Comparison of ENCODE assay signal across 8 cellular contexts in the genomic region with DNA sequence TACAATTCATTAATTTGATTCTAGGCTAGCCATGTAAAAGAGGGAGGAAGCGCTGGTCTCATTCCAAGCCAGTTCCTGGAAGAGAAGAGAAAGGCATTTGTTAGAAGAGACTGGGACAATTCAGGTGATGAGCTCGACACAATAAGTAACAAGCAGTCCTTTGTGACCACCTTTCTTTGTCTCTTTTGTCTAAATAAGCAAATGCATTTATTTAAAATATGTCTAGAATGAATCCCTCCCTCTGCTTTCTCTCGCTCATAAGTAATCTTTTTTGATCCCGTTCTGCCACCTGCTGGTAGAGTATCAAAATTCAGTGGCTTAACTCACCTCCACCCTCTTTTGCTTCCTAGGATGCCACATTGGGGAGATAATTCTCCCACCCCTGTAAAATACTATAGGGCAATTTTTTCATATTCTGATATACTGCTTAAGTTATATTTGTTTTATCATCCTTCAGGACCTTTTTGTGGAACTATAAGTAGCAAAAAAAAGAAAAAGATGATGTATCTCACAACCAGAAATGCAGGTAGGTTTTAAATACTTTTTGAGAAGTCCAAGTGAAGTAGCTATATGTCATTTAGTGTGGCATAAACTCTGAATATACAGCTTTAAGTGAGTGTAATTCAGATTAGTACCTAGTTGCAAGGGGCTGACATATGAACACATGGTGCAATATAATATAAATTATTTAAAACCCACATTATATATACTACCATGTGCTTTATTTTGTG.
DNase-seq lines count a peak whose midpoint lies in the region; ATAC-seq lines count a peak whose summit lies in the region.

No MANE protein-coding gene starts in this region.

- intact Hi-C loops in sciatic nerve (cut with DNase I), result no loop called here

- H3K9me3 ChIP-seq in NT2/D1 (ENCODE audit: insufficient read depth, low read length), result no peaks in the 10 kb centered on the region

- no peaks in the 10 kb centered on the region for H3K27me3 Mint-ChIP-seq in activated T-cell treated with anti-CD3 and anti-CD28 coated beads, Interleukin-2, amount 50 U/mL, for 72 hours (ENCODE audit: low read depth)

- DNase-seq in activated T-cell treated with anti-CD3 and anti-CD28 coated beads for 1 hour (ENCODE audit: low read depth) (peak; percentile 14), HuH-7 (ENCODE audit: low spot score) (peak; percentile 37), NT2/D1 (ENCODE audit: low read depth, low spot score) (peak; percentile 44), glomerular visceral epithelial cell (ENCODE audit: extremely low spot score) (peak; percentile 48), sciatic nerve (ENCODE audit: low spot score) (no peak)
- no peak for DNase-seq in activated T-cell treated with anti-CD3 and anti-CD28 coated beads, Interleukin-2, amount 50 U/mL, for 1 hour
- DNase-seq in activated T-cell treated with anti-CD3 and anti-CD28 coated beads, Interleukin-2, amount 50 U/mL, for 72 hours, result peak; percentile 43 to 49

- H3K4me3 Mint-ChIP-seq in activated T-cell treated with anti-CD3 and anti-CD28 coated beads, Interleukin-2, amount 50 U/mL, for 72 hours, result no peak overlapping the region

- H3K4me3 ChIP-seq in NT2/D1 (ENCODE audit: insufficient read length, low read depth), result no peak overlapping the region

- no peaks in the 10 kb centered on the region for H3K36me3 Mint-ChIP-seq in activated T-cell treated with anti-CD3 and anti-CD28 coated beads, Interleukin-2, amount 50 U/mL, for 72 hours (ENCODE audit: insufficient read depth in 2 of 2)

- H3K4me1 Mint-ChIP-seq in activated T-cell treated with anti-CD3 and anti-CD28 coated beads, Interleukin-2, amount 50 U/mL, for 72 hours (ENCODE audit: low read depth), result no peaks in the 10 kb centered on the region

- no peaks in the 10 kb centered on the region for H3K27me3 ChIP-seq in NT2/D1 (ENCODE audit: insufficient read depth, insufficient read length)

- ATAC-seq in activated T-cell treated with anti-CD3 and anti-CD28 coated beads, Interleukin-2, amount 50 U/mL, for 72 hours (replicated peaks in 1 of 2), result peak; percentile 37 to 49
- ATAC-seq in sciatic nerve, result peak; percentile 61
- no peak for ATAC-seq in GM19452 (IDR thresholded peaks at IDR 0.05; ENCODE audit: unreplicated experiment)

- no peak overlapping the region for H3K9ac ChIP-seq in NT2/D1 (ENCODE audit: insufficient read length, low read depth)

- H3K4me1 ChIP-seq in NT2/D1 (ENCODE audit: insufficient read depth, insufficient read length), result no peaks in the 10 kb centered on the region

- H3K27ac Mint-ChIP-seq in activated T-cell treated with anti-CD3 and anti-CD28 coated beads, Interleukin-2, amount 50 U/mL, for 72 hours, result no peak overlapping the region

- H3K9me3 Mint-ChIP-seq in activated T-cell treated with anti-CD3 and anti-CD28 coated beads, Interleukin-2, amount 50 U/mL, for 72 hours, result no peaks in the 10 kb centered on the region

- peaks cover 15% of the 10 kb centered on the region for H3K36me3 ChIP-seq in NT2/D1 (ENCODE audit: insufficient read depth, insufficient read length, low read length)

Comparison
In these comparisons a context has a peak if more than half of its experiments do, and no peak if none do; other contexts are left out.
1. DNase-seq: peak in activated T-cell treated with anti-CD3 and anti-CD28 coated beads for 1 hour (single experiment), HuH-7 (single experiment), NT2/D1 (single experiment), activated T-cell treated with anti-CD3 and anti-CD28 coated beads, Interleukin-2, amount 50 U/mL, for 72 hours (2 of 2) and glomerular visceral epithelial cell (single experiment); none in activated T-cell treated with anti-CD3 and anti-CD28 coated beads, Interleukin-2, amount 50 U/mL, for 1 hour (single experiment) and sciatic nerve (single experiment).